ENCODE assay signal across 8 cellular contexts in the genomic region with DNA sequence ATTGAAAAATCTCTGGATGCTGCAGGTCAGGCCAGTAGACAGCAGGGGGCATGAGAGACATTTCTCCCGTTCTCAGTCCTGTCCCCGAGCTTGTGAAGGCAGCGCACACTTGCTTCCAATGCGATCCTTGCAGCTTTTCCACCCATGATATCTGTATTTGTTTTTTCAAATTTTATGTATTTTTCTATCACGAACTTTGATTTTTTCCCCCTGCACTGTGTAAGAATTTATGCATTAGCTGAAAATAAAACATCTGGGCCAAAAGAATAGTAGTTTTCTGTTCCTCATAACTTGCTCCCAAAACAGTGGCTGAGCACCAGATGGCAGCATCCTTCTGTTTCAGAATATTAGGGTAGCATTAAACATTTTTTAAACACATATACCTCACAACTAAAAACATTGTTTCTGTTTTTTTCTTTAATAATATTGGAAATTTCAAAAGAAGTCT.
DNase-seq lines count a peak whose midpoint lies in the region; ATAC-seq, FAIRE-seq and TF ChIP-seq lines count a peak whose summit lies in the region.
"Not testable (repeated sequence)": the region's sequence is repeated elsewhere in the genome, so short reads cannot be mapped to it uniquely, and the experiment has no call there.

No MANE protein-coding gene starts in this region.

- H2AFZ ChIP-seq in keratinocyte (ENCODE audit: control insufficient read depth, low read length) = not testable (repeated sequence)

- ATAC-seq in GM18502 (IDR thresholded peaks at IDR 0.05; ENCODE audit: poor library complexity, unreplicated experiment) = peak; percentile 70
- ATAC-seq in activated CD4-positive, alpha-beta T cell treated with anti-CD3 and anti-CD28 coated beads for 36 hours = peak; percentile 65

- H3K4me3 ChIP-seq in keratinocyte (ENCODE audit: control insufficient read depth in 2 of 3, extremely low read depth in 1 of 3, insufficient read depth in 2 of 3, low read depth in 1 of 3, low read length in 3 of 3); retinal pigment epithelial cell (ENCODE audit: low read length): not testable (repeated sequence)

- not testable (repeated sequence) for H3K4me3 Mint-ChIP-seq in activated CD4-positive, alpha-beta T cell treated with anti-CD3 and anti-CD28 coated beads for 36 hours; endothelial cell (ENCODE audit: unreplicated experiment)

- H3K79me2 ChIP-seq in keratinocyte (ENCODE audit: control insufficient read depth, insufficient read depth, low read length) = not testable (repeated sequence)

- POLR2A ChIA-PET in activated CD4-positive, alpha-beta T cell treated with anti-CD3 and anti-CD28 coated beads for 36 hours (lab: Charles Lee) = not testable (repeated sequence)

- intact Hi-C loops in activated CD4-positive, alpha-beta T cell treated with anti-CD3 and anti-CD28 coated beads for 36 hours (cut with DNase I, micrococcal nuclease) = loop anchor here (1.0 to 2.0 kb wide), 3 partner anchors 32 to 110 kb away; no protein-coding TSS in a partner anchor

- TF ChIP-seq CTCF in endothelial cell (IDR thresholded peaks at IDR 0.05; ENCODE audit: unreplicated experiment) = peak; percentile 18
- TF ChIP-seq CTCF in keratinocyte (optimal IDR thresholded peaks at IDR 0.05 in 1 of 3, IDR thresholded peaks at IDR 0.05 in 1 of 3, conservative IDR thresholded peaks at IDR 0.05 in 1 of 3; ENCODE audit: extremely low read depth in 1 of 3, insufficient read depth in 2 of 3, low read length in 3 of 3) = peak in 1 of 3 experiments; percentile 8
- TF ChIP-seq CTCF in retinal pigment epithelial cell (conservative IDR thresholded peaks at IDR 0.05; ENCODE audit: low read depth, low read length) = peak; percentile 49

- H3K4me1 ChIP-seq in keratinocyte (ENCODE audit: control insufficient read depth, extremely low read depth, insufficient read depth, low read length) = peaks cover 14% of the 10 kb centered on the region

- H3K9ac ChIP-seq in keratinocyte (ENCODE audit: control insufficient read depth, extremely low read depth, insufficient read depth, low read length) = not testable (repeated sequence)

- H3K9me3 Mint-ChIP-seq in activated CD4-positive, alpha-beta T cell treated with anti-CD3 and anti-CD28 coated beads for 36 hours (ENCODE audit: low read depth); endothelial cell (ENCODE audit: unreplicated experiment): not testable (repeated sequence)

- H3K4me2 ChIP-seq in keratinocyte (ENCODE audit: control insufficient read depth, extremely low read depth, insufficient read depth, low read depth, low read length) = peak overlapping the region; percentile 56

- CTCF ChIA-PET in activated CD4-positive, alpha-beta T cell treated with anti-CD3 and anti-CD28 coated beads for 36 hours (lab: Charles Lee) = interaction anchor here (0.8 to 1.9 kb wide), 5 partner anchors 8 to 109 kb away, joined by 3 to 10 read pairs (median 4); no protein-coding TSS in a partner anchor

- not testable (repeated sequence) for H3K9me1 ChIP-seq in keratinocyte (ENCODE audit: control insufficient read depth, extremely low read depth, insufficient read depth, low read length)

- not testable (repeated sequence) for H3K36me3 ChIP-seq in keratinocyte (ENCODE audit: control insufficient read depth in 2 of 2, extremely low read depth in 1 of 2, insufficient read depth in 2 of 2, low read length in 2 of 2)

- not testable (repeated sequence) for H3K36me3 Mint-ChIP-seq in activated CD4-positive, alpha-beta T cell treated with anti-CD3 and anti-CD28 coated beads for 36 hours (ENCODE audit: low read depth); endothelial cell (ENCODE audit: low read depth, unreplicated experiment)

- not testable (repeated sequence) for H3K27ac ChIP-seq in keratinocyte (ENCODE audit: control insufficient read depth, insufficient read depth, low read length)

- H3K27me3 Mint-ChIP-seq in activated CD4-positive, alpha-beta T cell treated with anti-CD3 and anti-CD28 coated beads for 36 hours = peaks cover 32% of the 10 kb centered on the region
- H3K27me3 Mint-ChIP-seq in endothelial cell (ENCODE audit: unreplicated experiment) = not testable (repeated sequence)

- DNase-seq in Ammon's horn (ENCODE audit: low spot score) = peak; percentile 64
- DNase-seq in HuH-7 (ENCODE audit: low spot score) = peak; percentile 22
- DNase-seq in NCI-H748 treated with DMSO at 0.1 percent for 48 hours (lab: John Stamatoyannopoulos, UW) = peak; percentile 73
- DNase-seq in activated CD4-positive, alpha-beta T cell treated with anti-CD3 and anti-CD28 coated beads for 36 hours = peak; percentile 25
- not testable (repeated sequence) for DNase-seq in endothelial cell (ENCODE audit: low spot score); keratinocyte (ENCODE audit: low read depth, low spot score); retinal pigment epithelial cell (ENCODE audit: low read depth)

- not testable (repeated sequence) for H4K20me1 ChIP-seq in keratinocyte (ENCODE audit: control insufficient read depth, extremely low read depth, insufficient read depth, low read length)

- dilution Hi-C loops in keratinocyte (cut with MboI; ENCODE audit: extremely low pct_ligation_motif_present, low sequenced_read_pairs) = not testable (repeated sequence)

- H3K9me3 ChIP-seq in keratinocyte (ENCODE audit: control insufficient read depth, low read depth, low read length) = not testable (repeated sequence)

- not testable (repeated sequence) for H3K4me1 Mint-ChIP-seq in activated CD4-positive, alpha-beta T cell treated with anti-CD3 and anti-CD28 coated beads for 36 hours; endothelial cell (ENCODE audit: unreplicated experiment)

- H3K27ac Mint-ChIP-seq in activated CD4-positive, alpha-beta T cell treated with anti-CD3 and anti-CD28 coated beads for 36 hours; endothelial cell (ENCODE audit: unreplicated experiment): not testable (repeated sequence)

- not testable (repeated sequence) for H3K27me3 ChIP-seq in keratinocyte (ENCODE audit: control insufficient read depth, extremely low read depth, insufficient read depth, low read length)

- FAIRE-seq in keratinocyte (lab: Jason Lieb, UNC) = peak; percentile 80
